Comparison of ENCODE assay signal across 1 cellular context in genomic region chr6:20630617-20631448, GRCh38.
A peak's percentile ranks its signal among the peaks of the same experiment; 100 is the strongest.
TF ChIP-seq lines count a peak whose summit lies in the region.

No MANE protein-coding gene starts in this region.

TF ChIP-seq in HepG2, 621 proteins besides CTCF, POLR2A, EP300 and RAD21 (continued from another document and continues in another):
- peak; percentile 44; the same call in 1 of the 2 replicates for TF ChIP-seq ZBTB25 (CRISPR knock-in tag; IDR thresholded peaks at IDR 0.05)
- TF ChIP-seq GATAD2A (CRISPR knock-in tag; IDR thresholded peaks at IDR 0.05), result peak; percentile 88
- peak; percentile 24; the same call in 1 of the 2 replicates for TF ChIP-seq ELF3 (CRISPR knock-in tag; IDR thresholded peaks at IDR 0.05)
- peak; percentile 64; the same call in 1 of the 2 replicates for TF ChIP-seq HNF1B (CRISPR knock-in tag; IDR thresholded peaks at IDR 0.05)
- peak; percentile 13; the same call in 1 of the 2 replicates for TF ChIP-seq ETV5 (CRISPR knock-in tag; IDR thresholded peaks at IDR 0.05; ENCODE audit: borderline replicate concordance)
- no peak for TF ChIP-seq ZNF205 (CRISPR knock-in tag; IDR thresholded peaks at IDR 0.05)
- TF ChIP-seq ZGPAT (CRISPR knock-in tag; IDR thresholded peaks at IDR 0.05), result peak; percentile 80
- no peak for TF ChIP-seq ZSCAN29 (CRISPR knock-in tag; conservative IDR thresholded peaks at IDR 0.05)
- TF ChIP-seq TFE3 (CRISPR knock-in tag; IDR thresholded peaks at IDR 0.05), result 0 out of 2 replicates have a peak, but pooled peaks have one; percentile 33
- 0 out of 2 replicates have a peak, but pooled peaks have one; percentile 52 for TF ChIP-seq ZNF614 (CRISPR knock-in tag; IDR thresholded peaks at IDR 0.05; ENCODE audit: borderline replicate concordance)
- TF ChIP-seq KLF11 (CRISPR knock-in tag; IDR thresholded peaks at IDR 0.05), result 0 out of 2 replicates have a peak, but pooled peaks have one; percentile 29
- no peak for TF ChIP-seq EED (CRISPR knock-in tag; IDR thresholded peaks at IDR 0.05)
- TF ChIP-seq MED1 (CRISPR knock-in tag; IDR thresholded peaks at IDR 0.05), result peak; percentile 49; the same call in 1 of the 2 replicates
- peak; percentile 84; the same call in 1 of the 2 replicates for TF ChIP-seq HIC2 (CRISPR knock-in tag; IDR thresholded peaks at IDR 0.05; ENCODE audit: low read depth)
- TF ChIP-seq MIER3 (CRISPR knock-in tag; IDR thresholded peaks at IDR 0.05; ENCODE audit: borderline replicate concordance), result peak; percentile 64; the same call in 1 of the 2 replicates
- no peak for TF ChIP-seq ZBTB40 (IDR thresholded peaks at IDR 0.05)
- TF ChIP-seq ZBTB40 (CRISPR knock-in tag; IDR thresholded peaks at IDR 0.05), result no peak
- no peak for TF ChIP-seq TCF12 (IDR thresholded peaks at IDR 0.05)
- TF ChIP-seq TCF12 (CRISPR knock-in tag; IDR thresholded peaks at IDR 0.05), result 0 out of 2 replicates have a peak, but pooled peaks have one; percentile 59
- no peak for TF ChIP-seq SMAD1 (CRISPR knock-in tag; IDR thresholded peaks at IDR 0.05; ENCODE audit: borderline replicate concordance, low read depth)
- no peak for TF ChIP-seq ZNF17 (CRISPR knock-in tag; IDR thresholded peaks at IDR 0.05)
- TF ChIP-seq TBL1XR1 (IDR thresholded peaks at IDR 0.05; ENCODE audit: borderline replicate concordance, low read length, partially characterized antibody), result peak; percentile 43
- TF ChIP-seq ZNF772 (CRISPR knock-in tag; IDR thresholded peaks at IDR 0.05), result 0 out of 2 replicates have a peak, but pooled peaks have one; percentile 43
- no peak for TF ChIP-seq ZNF761 (CRISPR knock-in tag; conservative IDR thresholded peaks at IDR 0.05)
- peak; percentile 66; the same call in 1 of the 2 replicates for TF ChIP-seq FOSL1 (CRISPR knock-in tag; IDR thresholded peaks at IDR 0.05; ENCODE audit: borderline replicate concordance)
- TF ChIP-seq U2AF1 (optimal IDR thresholded peaks at IDR 0.05; ENCODE audit: low read depth, low read length), result no peak
- peak; percentile 51; the same call in 1 of the 2 replicates for TF ChIP-seq HHEX (CRISPR knock-in tag; IDR thresholded peaks at IDR 0.05)
- peak; percentile 39; the same call in 1 of the 2 replicates for TF ChIP-seq ZNF335 (CRISPR knock-in tag; IDR thresholded peaks at IDR 0.05)
- TF ChIP-seq ZNF253 (CRISPR knock-in tag; IDR thresholded peaks at IDR 0.05; ENCODE audit: borderline replicate concordance), result no peak
- peak; percentile 65; the same call in 1 of the 2 replicates for TF ChIP-seq ZNF878 (CRISPR knock-in tag; IDR thresholded peaks at IDR 0.05)
- peak; percentile 44 for TF ChIP-seq RBM22 (optimal IDR thresholded peaks at IDR 0.05; ENCODE audit: low read length)
- no peak for TF ChIP-seq ARHGAP35 (CRISPR knock-in tag; IDR thresholded peaks at IDR 0.05; ENCODE audit: borderline replicate concordance)
- peak; percentile 51 for TF ChIP-seq ATF1 (CRISPR knock-in tag; IDR thresholded peaks at IDR 0.05)
- TF ChIP-seq ZNF530 (CRISPR knock-in tag; IDR thresholded peaks at IDR 0.05; ENCODE audit: low read depth), result no peak
- peak; percentile 80 for TF ChIP-seq CREM (IDR thresholded peaks at IDR 0.05)
- no peak for TF ChIP-seq CREM (CRISPR knock-in tag; IDR thresholded peaks at IDR 0.05)
- TF ChIP-seq TGIF2 (CRISPR knock-in tag; IDR thresholded peaks at IDR 0.05), result peak; percentile 88; the same call in 1 of the 2 replicates
- peak; percentile 37; the same call in 1 of the 2 replicates for TF ChIP-seq KDM4B (CRISPR knock-in tag; IDR thresholded peaks at IDR 0.05)
- TF ChIP-seq BCL6 (CRISPR knock-in tag; IDR thresholded peaks at IDR 0.05), result peak; percentile 51; the same call in 1 of the 2 replicates
- no peak for TF ChIP-seq ZMYM3 (CRISPR knock-in tag; IDR thresholded peaks at IDR 0.05)
- TF ChIP-seq KAT8 (CRISPR knock-in tag; IDR thresholded peaks at IDR 0.05), result no peak; the same call in 1 of the 2 replicates
- TF ChIP-seq NCOR1 (IDR thresholded peaks at IDR 0.05; ENCODE audit: borderline replicate concordance, low read length), result peak; percentile 48; the same call in 1 of the 2 replicates
- no peak for TF ChIP-seq ATF2 (CRISPR knock-in tag; IDR thresholded peaks at IDR 0.05)
- peak; percentile 62; the same call in 1 of the 2 replicates for TF ChIP-seq ZSCAN9 (CRISPR knock-in tag; IDR thresholded peaks at IDR 0.05; ENCODE audit: borderline replicate concordance)
- peak; percentile 62; the same call in 1 of the 2 replicates for TF ChIP-seq MYPOP (CRISPR knock-in tag; IDR thresholded peaks at IDR 0.05)
- TF ChIP-seq ZNF333 (CRISPR knock-in tag; IDR thresholded peaks at IDR 0.05; ENCODE audit: borderline replicate concordance), result no peak
- peak; percentile 52; the same call in 1 of the 2 replicates for TF ChIP-seq SIX1 (CRISPR knock-in tag; IDR thresholded peaks at IDR 0.05; ENCODE audit: borderline replicate concordance)
